Comparison of ENCODE assay signal across 8 cellular contexts in the genomic region with DNA sequence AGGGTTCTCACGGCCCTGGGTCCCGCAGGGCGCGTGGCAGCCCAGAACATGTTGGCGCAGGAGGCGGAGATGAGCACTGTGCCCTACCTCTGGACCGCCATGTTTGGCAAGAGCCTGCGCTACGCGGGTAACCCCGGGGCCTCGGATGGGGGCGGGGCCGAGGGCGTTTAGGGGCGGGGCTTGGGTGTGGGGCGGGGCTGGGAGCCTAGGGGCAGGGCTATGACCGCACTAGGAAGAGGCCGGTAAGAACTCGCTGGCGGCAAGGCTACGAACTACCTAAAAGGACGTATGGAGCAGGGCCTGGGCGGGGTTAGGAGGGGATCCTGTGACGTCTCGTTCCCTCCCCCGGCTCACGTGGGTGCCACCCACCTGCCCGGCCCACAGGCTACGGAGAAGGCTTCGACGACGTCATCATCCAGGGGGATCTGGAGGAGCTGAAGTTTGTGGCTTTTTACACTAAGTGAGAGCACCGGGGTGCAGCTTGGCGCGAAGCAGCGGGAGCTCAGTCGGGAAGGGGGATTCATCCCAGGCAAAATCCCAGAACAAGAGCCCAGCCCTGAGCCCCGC. TPM values are rescaled to one million over a fixed set of nuclear protein-coding genes. Genes with fewer than 3 reads are reported as not detected.
DNase-seq lines count a peak whose midpoint lies in the region; ATAC-seq and TF ChIP-seq lines count a peak whose summit lies in the region.

No MANE protein-coding gene starts in this region.

- H3K9ac ChIP-seq in IMR-90 (ENCODE audit: low read depth, low read length): no peak overlapping the region

- no peak overlapping the region for H2BK20ac ChIP-seq in IMR-90 (ENCODE audit: low read depth, low read length)

- H3K4me3 ChIP-seq in IMR-90 (ENCODE audit: insufficient read depth, low read depth, low read length): peak overlapping the region; percentile 10; the same call in 1 of the 2 replicates
- peak overlapping the region; percentile 2 to 20 for H3K4me3 ChIP-seq in neutrophil (ENCODE audit: low read depth in 1 of 2, low read length in 1 of 2)
- H3K4me3 ChIP-seq in testis: peak overlapping the region in 1 of 2 donors; percentile 1

- TF ChIP-seq POLR2A in IMR-90 (IDR thresholded peaks at IDR 0.05; ENCODE audit: low read depth, low read length) (no peak), testis (IDR thresholded peaks at IDR 0.05) (no peak)

- H3K36me3 ChIP-seq in IMR-90 (ENCODE audit: control insufficient read depth, insufficient read depth, low read length) (peaks cover 4% of the 10 kb centered on the region; the same call in 1 of the 2 replicates), neutrophil (no peaks in the 10 kb centered on the region), testis (ENCODE audit: low read depth, missing control alignments) (no peaks in the 10 kb centered on the region)

- H2BK5ac ChIP-seq in IMR-90 (ENCODE audit: low read depth, low read length, poor library complexity, severe bottlenecking): no peak overlapping the region

- ATAC-seq in IMR-90 (ENCODE audit: low read depth) (peak; percentile 40), GM21526 (IDR thresholded peaks at IDR 0.05; ENCODE audit: low FRiP score, unreplicated experiment) (no peak)

- POLR2A ChIA-PET in IMR-90 (lab: Charles Lee; ENCODE audit: unreplicated experiment): no interaction called here

- no peak overlapping the region for H2BK120ac ChIP-seq in IMR-90 (ENCODE audit: low read depth, low read length)

- H3K4me2 ChIP-seq in IMR-90 (ENCODE audit: low read depth, low read length): peak overlapping the region; percentile 27

- DNase-seq in IMR-90 (peak; percentile 67), activated T-helper 1 cell treated with Interleukin-2 at 50 U/mL for 16 hours (ENCODE audit: low read depth) (peak; percentile 30), fibroblast of peridontal ligament (ENCODE audit: extremely low read depth) (peak; percentile 43), testis (peak; percentile 69), NCI-H2171 treated with DMSO at 0.1 percent for 48 hours (lab: John Stamatoyannopoulos, UW) (no peak), HCEC 1CT (no peak)

- peak overlapping the region; percentile 91 for H2AFZ ChIP-seq in IMR-90 (replicated peaks; ENCODE audit: low read length, poor library complexity)

- no peak overlapping the region for H2BK15ac ChIP-seq in IMR-90 (ENCODE audit: low read depth, low read length)

- no peak overlapping the region for H2AK5ac ChIP-seq in IMR-90 (ENCODE audit: low read depth, low read length)

- H3K27ac ChIP-seq in IMR-90 (ENCODE audit: insufficient read depth, low read length) (no peak overlapping the region), neutrophil (no peak overlapping the region), testis (no peak overlapping the region)

- H4K5ac ChIP-seq in IMR-90 (ENCODE audit: low read depth, low read length): no peak overlapping the region

- H4K20me1 ChIP-seq in IMR-90 (ENCODE audit: insufficient read depth, low read length): no peaks in the 10 kb centered on the region

- peaks cover 25 to 35% of the 10 kb centered on the region in 2 experiments for H3K79me1 ChIP-seq in IMR-90 (ENCODE audit: low read depth in 1 of 2, low read length in 2 of 2)

- 16% methylated on average over 6 of the region's 39 CpGs; no CpG with 5 or more reads in 1 of the 2 experiments for WGBS in IMR-90 (ENCODE audit: extremely low coverage in 2 of 2, insufficient read length in 1 of 2), 2 experiments
- WGBS in testis, 2 donors: 5 to 15% methylated on average over 23 to 39 of the region's 39 CpGs

- CTCF ChIA-PET in IMR-90 (lab: Yijun Ruan, JAX): no interaction called here

- no peak for TF ChIP-seq RAD21 in IMR-90 (IDR thresholded peaks at IDR 0.05; ENCODE audit: low read length)

- TF ChIP-seq CTCF in IMR-90 (conservative IDR thresholded peaks at IDR 0.05; ENCODE audit: low read depth, low read length) (no peak), neutrophil (IDR thresholded peaks at IDR 0.05) (no peak), testis (IDR thresholded peaks at IDR 0.05) (no peak)

- H3K9me3 ChIP-seq in IMR-90 (ENCODE audit: control insufficient read depth, insufficient read depth, low read length) (peaks cover 10% of the 10 kb centered on the region), neutrophil (no peaks in the 10 kb centered on the region), testis (no peaks in the 10 kb centered on the region)

- intact Hi-C loops in IMR-90 (cut with micrococcal nuclease) (no loop called here), testis (cut with DNase I; ENCODE audit: low total_unique reads) (no loop called here)

- peak overlapping the region; percentile 5 for H2AK9ac ChIP-seq in IMR-90 (replicated peaks; ENCODE audit: low read depth, low read length, poor library complexity)

- 0 out of 2 replicates have a peak overlapping the region, but pooled peaks have one; percentile 22 for H3K4ac ChIP-seq in IMR-90 (ENCODE audit: low read depth, low read length)

- BruUV-seq in IMR-90 (replicated peaks; lab: Mats Ljungman, UMichigan): no TSS peak

- H3K18ac ChIP-seq in IMR-90 (ENCODE audit: low read depth, low read length): no peak overlapping the region

- no peak overlapping the region for H3K56ac ChIP-seq in IMR-90 (ENCODE audit: extremely low read depth, insufficient read depth, low read length)

- H3K9me1 ChIP-seq in IMR-90 (ENCODE audit: insufficient read depth, low read length): peaks cover 28% of the 10 kb centered on the region

- no peak overlapping the region for H3K23ac ChIP-seq in IMR-90 (ENCODE audit: low read depth, low read length)

- H4K91ac ChIP-seq in IMR-90 (ENCODE audit: insufficient read depth, low read depth, low read length): no peak overlapping the region

- in situ Hi-C loops in IMR-90 (cut with MboI; ENCODE audit: low sequenced_read_pairs): no loop called here

- dilution Hi-C loops in IMR-90 (cut with HindIII; ENCODE audit: low sequenced_read_pairs, unreplicated experiment): no loop called here

- no peaks in the 10 kb centered on the region; the same call in 1 of the 2 replicates for H3K27me3 ChIP-seq in IMR-90 (ENCODE audit: control insufficient read depth, insufficient read depth, low read length)
- peaks cover 9% of the 10 kb centered on the region for H3K27me3 ChIP-seq in neutrophil
- no peaks in the 10 kb centered on the region for H3K27me3 ChIP-seq in testis

- peaks cover 11% of the 10 kb centered on the region for H3K4me1 ChIP-seq in IMR-90 (ENCODE audit: control insufficient read depth, insufficient read depth, low read length)
- peaks cover 27 to 29% of the 10 kb centered on the region in 2 experiments for H3K4me1 ChIP-seq in neutrophil (ENCODE audit: control insufficient read depth in 1 of 2, insufficient read depth in 1 of 2, low read depth in 1 of 2, low read length in 1 of 2)
- peaks cover 21% of the 10 kb centered on the region for H3K4me1 ChIP-seq in testis

- no peak overlapping the region for H3K14ac ChIP-seq in IMR-90 (replicated peaks; ENCODE audit: low read depth, low read length)

- peak overlapping the region; percentile 23 to 28; a peak in 1 of 4 replicates for H4K8ac ChIP-seq in IMR-90 (ENCODE audit: low read depth in 2 of 2, low read length in 2 of 2)

TF ChIP-seq in IMR-90, 13 proteins besides CTCF, POLR2A, EP300 and RAD21:
- no peak for TF ChIP-seq FOS (IDR thresholded peaks at IDR 0.05; ENCODE audit: low read depth, low read length)
- TF ChIP-seq USF2 (IDR thresholded peaks at IDR 0.05; ENCODE audit: low read depth, low read length): peak; percentile 80

RNA-seq across cellular contexts. Expression of gene LZTR1, which starts 2.8 kb away (rescaled TPM):
- total RNA-seq in IMR-90 (2012; rRNA removed): 19.2 and 22.8 TPM in 2 replicates
- 41.3 and 43.8 TPM in 2 replicates for polyA plus RNA-seq in IMR-90 (2012; rRNA removed)
- polyA plus RNA-seq in IMR-90 (2012; cell fraction: cytosol; rRNA removed): 11.2 and 23.0 TPM in 2 replicates
- polyA plus RNA-seq in IMR-90 (2012; cell fraction: nucleus; rRNA removed; ENCODE audit: low replicate concordance): 241 and 472 TPM in 2 replicates
- 10 to 100 TPM; 61.5 to 61.6 TPM for total RNA-seq in testis
- 32.4 TPM for polyA plus RNA-seq in testis (ENCODE audit: insufficient read depth, low read depth, low replicate concordance)

RNA-seq across cellular contexts. Expression of gene AIFM3, which starts 12.3 kb away (rescaled TPM):
- total RNA-seq in IMR-90 (2012; rRNA removed): under 0.01 and 0.18 TPM in 2 replicates
- 0.09 TPM in 2 replicates for polyA plus RNA-seq in IMR-90 (2012; rRNA removed)
- polyA plus RNA-seq in IMR-90 (2012; cell fraction: cytosol; rRNA removed): 0.20 TPM in 1 of 2 replicates, not detected in the other
- polyA plus RNA-seq in IMR-90 (2012; cell fraction: nucleus; rRNA removed; ENCODE audit: low replicate concordance): 0.83 and 1.3 TPM in 2 replicates
- 1 to 10 TPM; 1.6 to 2.9 TPM for total RNA-seq in testis
- polyA plus RNA-seq in testis (ENCODE audit: insufficient read depth, low read depth, low replicate concordance): 0.88 TPM

RNA-seq across cellular contexts. Expression of gene THAP7, which starts 22.6 kb away (rescaled TPM):
- 13.3 and 14.2 TPM in 2 replicates for total RNA-seq in IMR-90 (2012; rRNA removed)
- 19.8 and 23.2 TPM in 2 replicates for polyA plus RNA-seq in IMR-90 (2012; rRNA removed)
- 20.8 and 28.8 TPM in 2 replicates for polyA plus RNA-seq in IMR-90 (2012; cell fraction: cytosol; rRNA removed)
- polyA plus RNA-seq in IMR-90 (2012; cell fraction: nucleus; rRNA removed; ENCODE audit: low replicate concordance): 38.3 and 68.2 TPM in 2 replicates
- 10 to 100 TPM; 75.8 to 96.5 TPM for total RNA-seq in testis
- 60.6 TPM for polyA plus RNA-seq in testis (ENCODE audit: insufficient read depth, low read depth, low replicate concordance)

RNA-seq across cellular contexts. Expression of gene P2RX6, which starts 35.6 kb away (rescaled TPM):
- total RNA-seq in IMR-90 (2012; rRNA removed) (0.56 and 0.90 TPM in 2 replicates), testis (10 to 100 TPM in 1 of 2 donors, 1 to 10 TPM in 1; 7.0 to 24.0 TPM)
- polyA plus RNA-seq in IMR-90 (2012; rRNA removed) (1.4 and 1.6 TPM in 2 replicates), testis (ENCODE audit: insufficient read depth, low read depth, low replicate concordance) (5.2 TPM)
- polyA plus RNA-seq in IMR-90 (2012; cell fraction: cytosol; rRNA removed): 1.0 and 1.2 TPM in 2 replicates
- polyA plus RNA-seq in IMR-90 (2012; cell fraction: nucleus; rRNA removed; ENCODE audit: low replicate concordance): 16.1 and 24.8 TPM in 2 replicates

RNA-seq across cellular contexts. Expression of gene SLC7A4, which starts 53.0 kb away (rescaled TPM):
- not detected in 2 replicates for total RNA-seq in IMR-90 (2012; rRNA removed)
- 0.03 and 0.06 TPM in 2 replicates for polyA plus RNA-seq in IMR-90 (2012; rRNA removed)
- 0.10 TPM in 1 of 2 replicates, not detected in the other for polyA plus RNA-seq in IMR-90 (2012; cell fraction: cytosol; rRNA removed)
- polyA plus RNA-seq in IMR-90 (2012; cell fraction: nucleus; rRNA removed; ENCODE audit: low replicate concordance): 0.03 TPM in 2 replicates
- 10 to 100 TPM; 60.3 to 64.8 TPM for total RNA-seq in testis
- 54.8 TPM for polyA plus RNA-seq in testis (ENCODE audit: insufficient read depth, low read depth, low replicate concordance)

Comparison
In these comparisons a context has a peak if more than half of its experiments do, and no peak if none do; other contexts are left out.
1. DNase-seq: peak in IMR-90 (single experiment), activated T-helper 1 cell treated with Interleukin-2 at 50 U/mL for 16 hours (single experiment), fibroblast of peridontal ligament (single experiment) and testis (single experiment); none in NCI-H2171 treated with DMSO at 0.1 percent for 48 hours (single experiment) and HCEC 1CT (single experiment).